ENCODE assay signal across 10 cellular contexts in genomic region chr10:87771871-87772500, GRCh38. TPM values are rescaled to one million over a fixed set of nuclear protein-coding genes. Genes with fewer than 3 reads are reported as not detected.
DNase-seq lines count a peak whose midpoint lies in the region; ATAC-seq and TF ChIP-seq lines count a peak whose summit lies in the region.
"Had no signal": no experiment of that assay in that cellular context is flagged by ENCODE, and none has a peak within 500 bp of the region (broad histone marks: within the 10 kb centered on the region; RNA-seq: fewer than 3 reads in every experiment).

No MANE protein-coding gene starts in this region.

- no peak for ATAC-seq in stimulated activated effector memory CD8-positive, alpha-beta T cell treated with anti-CD3 and anti-CD28 coated beads, Interleukin-12 subunit alpha, Interleukin-12 subunit beta, amount 100 ng/mL, for 72 hours
- ATAC-seq in HG03025 (IDR thresholded peaks at IDR 0.05; ENCODE audit: low FRiP score, unreplicated experiment), result no peak
- ATAC-seq: naive thymus-derived CD4-positive, alpha-beta T cell had no signal

- DNase-seq in G401 (ENCODE audit: low spot score) (peak; percentile 51), LNCaP clone FGC (ENCODE audit: low read depth) (no peak), astrocyte of the hippocampus (ENCODE audit: low read depth, low spot score) (peak; percentile 32), left kidney (ENCODE audit: low read depth, low spot score) (peak; percentile 63)
- DNase-seq in activated CD4-positive, alpha-beta memory T cell treated with anti-CD3 and anti-CD28 coated beads for 36 hours, result no peak
- no peak for DNase-seq in stimulated activated effector memory CD8-positive, alpha-beta T cell treated with anti-CD3 and anti-CD28 coated beads, Interleukin-12 subunit alpha, Interleukin-12 subunit beta, amount 100 ng/mL, for 72 hours (ENCODE audit: low spot score in 2 of 2)
- DNase-seq in activated CD4-positive, alpha-beta T cell treated with anti-CD3 and anti-CD28 coated beads, Interleukin-2, amount 50 U/mL, for 48 hours, result no peak

- H3K4me3 Mint-ChIP-seq in activated CD4-positive, alpha-beta memory T cell treated with anti-CD3 and anti-CD28 coated beads for 36 hours, result no peak overlapping the region
- no peak overlapping the region for H3K4me3 Mint-ChIP-seq in stimulated activated effector memory CD8-positive, alpha-beta T cell treated with anti-CD3 and anti-CD28 coated beads, Interleukin-12 subunit alpha, Interleukin-12 subunit beta, amount 100 ng/mL, for 72 hours
- H3K4me3 Mint-ChIP-seq: naive thymus-derived CD4-positive, alpha-beta T cell had no signal

- POLR2A ChIA-PET in activated CD4-positive, alpha-beta memory T cell treated with anti-CD3 and anti-CD28 coated beads for 36 hours (lab: Charles Lee), result no interaction called here

- TF ChIP-seq CTCF in LNCaP clone FGC (IDR thresholded peaks at IDR 0.05; ENCODE audit: control insufficient read depth, extremely low read depth, insufficient read depth), result peak; percentile 26; the same call in 1 of the 2 replicates

- no peak overlapping the region for H3K4me3 ChIP-seq in LNCaP clone FGC (ENCODE audit: low read depth, low read length)
- H3K4me3 ChIP-seq: SJCRH30 had no signal

- peaks cover 23% of the 10 kb centered on the region for H3K36me3 Mint-ChIP-seq in activated CD4-positive, alpha-beta memory T cell treated with anti-CD3 and anti-CD28 coated beads for 36 hours
- H3K36me3 Mint-ChIP-seq in stimulated activated effector memory CD8-positive, alpha-beta T cell treated with anti-CD3 and anti-CD28 coated beads, Interleukin-12 subunit alpha, Interleukin-12 subunit beta, amount 100 ng/mL, for 72 hours, result peaks cover 74% of the 10 kb centered on the region

- H3K9me3 Mint-ChIP-seq in activated CD4-positive, alpha-beta memory T cell treated with anti-CD3 and anti-CD28 coated beads for 36 hours, result no peaks in the 10 kb centered on the region
- H3K9me3 Mint-ChIP-seq in stimulated activated effector memory CD8-positive, alpha-beta T cell treated with anti-CD3 and anti-CD28 coated beads, Interleukin-12 subunit alpha, Interleukin-12 subunit beta, amount 100 ng/mL, for 72 hours, result no peaks in the 10 kb centered on the region
- H3K9me3 Mint-ChIP-seq: naive thymus-derived CD4-positive, alpha-beta T cell had no signal

- H3K27me3 Mint-ChIP-seq in activated CD4-positive, alpha-beta memory T cell treated with anti-CD3 and anti-CD28 coated beads for 36 hours, result no peaks in the 10 kb centered on the region
- H3K27me3 Mint-ChIP-seq: naive thymus-derived CD4-positive, alpha-beta T cell had no signal

- no peak overlapping the region for H3K27ac Mint-ChIP-seq in activated CD4-positive, alpha-beta memory T cell treated with anti-CD3 and anti-CD28 coated beads for 36 hours
- no peak overlapping the region for H3K27ac Mint-ChIP-seq in stimulated activated effector memory CD8-positive, alpha-beta T cell treated with anti-CD3 and anti-CD28 coated beads, Interleukin-12 subunit alpha, Interleukin-12 subunit beta, amount 100 ng/mL, for 72 hours

- intact Hi-C loops in activated CD4-positive, alpha-beta memory T cell treated with anti-CD3 and anti-CD28 coated beads for 36 hours (cut with micrococcal nuclease), result loop anchor here (1.0 kb wide), 2 partner anchors 116 to 239 kb away; no protein-coding TSS in a partner anchor

- in situ Hi-C loops in G401 (cut with HindIII; ENCODE audit: low sequenced_read_pairs), result no loop called here

- H3K4me1 Mint-ChIP-seq in activated CD4-positive, alpha-beta memory T cell treated with anti-CD3 and anti-CD28 coated beads for 36 hours (ENCODE audit: low read depth), result peaks cover 7% of the 10 kb centered on the region
- peaks cover 4% of the 10 kb centered on the region for H3K4me1 Mint-ChIP-seq in stimulated activated effector memory CD8-positive, alpha-beta T cell treated with anti-CD3 and anti-CD28 coated beads, Interleukin-12 subunit alpha, Interleukin-12 subunit beta, amount 100 ng/mL, for 72 hours

- CTCF ChIA-PET in activated CD4-positive, alpha-beta memory T cell treated with anti-CD3 and anti-CD28 coated beads for 36 hours (lab: Charles Lee), result interaction anchor here (0.6 to 2.0 kb wide), 6 partner anchors 8 to 116 kb away, joined by 3 to 8 read pairs (median 4); no protein-coding TSS in a partner anchor

RNA-seq across cellular contexts. Expression of gene ATAD1, which starts 46.0 kb away (rescaled TPM):
- 25.2 and 37.9 TPM in 2 replicates for total RNA-seq in G401 (2014; rRNA removed; shearing (Covaris generic))
- 10 to 100 TPM; 39.4 to 42.8 TPM for total RNA-seq in activated CD4-positive, alpha-beta memory T cell treated with anti-CD3 and anti-CD28 coated beads for 36 hours

Comparison
In these comparisons a context has a peak if more than half of its experiments do, and no peak if none do; other contexts are left out.
1. DNase-seq: peak in G401 (single experiment), astrocyte of the hippocampus (single experiment) and left kidney (single experiment); none in LNCaP clone FGC (single experiment), activated CD4-positive, alpha-beta memory T cell treated with anti-CD3 and anti-CD28 coated beads for 36 hours (single experiment), stimulated activated effector memory CD8-positive, alpha-beta T cell treated with anti-CD3 and anti-CD28 coated beads, Interleukin-12 subunit alpha, Interleukin-12 subunit beta, amount 100 ng/mL, for 72 hours (0 of 2) and activated CD4-positive, alpha-beta T cell treated with anti-CD3 and anti-CD28 coated beads, Interleukin-2, amount 50 U/mL, for 48 hours (0 of 2).